In the genomic region with DNA sequence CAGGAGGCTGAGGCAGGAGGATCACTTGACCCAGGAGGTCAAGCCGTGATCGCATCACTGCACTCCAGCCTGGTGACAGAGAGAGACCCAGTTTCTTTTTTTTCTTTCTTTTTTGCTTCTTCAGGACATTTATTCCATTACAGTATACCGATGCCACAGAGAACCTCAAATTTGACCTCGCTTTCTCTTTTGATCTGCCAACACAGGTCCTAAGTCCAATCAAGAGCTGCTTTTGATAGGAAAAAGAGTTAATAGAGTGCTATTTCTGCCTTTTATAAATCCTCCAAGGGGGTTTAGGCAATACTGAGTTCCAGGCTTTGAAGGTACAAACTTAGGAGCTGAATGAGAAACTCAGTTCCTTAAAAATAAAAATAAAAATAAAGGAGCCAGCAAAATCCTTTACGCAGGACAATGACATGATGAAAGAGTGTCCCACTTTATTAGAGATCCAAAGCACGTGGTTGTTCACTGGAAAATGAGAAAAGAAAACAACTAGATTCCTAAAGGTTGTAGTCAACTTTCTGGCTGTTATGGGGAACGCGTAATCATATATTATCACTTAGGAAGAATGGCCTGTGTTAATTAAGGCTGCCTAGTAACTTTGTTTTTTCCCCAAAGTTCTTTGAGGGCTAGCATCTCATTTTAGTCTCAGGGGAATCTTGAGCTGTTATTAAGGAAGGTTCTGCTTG, we compare ENCODE assay signal across 18 cellular contexts. TPM values are rescaled to one million over a fixed set of nuclear protein-coding genes. Genes with fewer than 3 reads are reported as not detected.
DNase-seq lines count a peak whose midpoint lies in the region; ATAC-seq, FAIRE-seq and TF ChIP-seq lines count a peak whose summit lies in the region.
"Had no signal": no experiment of that assay in that cellular context is flagged by ENCODE, and none has a peak within 500 bp of the region (broad histone marks: within the 10 kb centered on the region; RNA-seq: fewer than 3 reads in every experiment).

No MANE protein-coding gene starts in this region.

- 65% methylated on average over 8 of the region's 8 CpGs for WGBS in liver
- 49% methylated on average over 8 of the region's 8 CpGs for WGBS in HepG2 (ENCODE audit: low lambda C conversion rate)
- WGBS in H1 (ENCODE audit: extremely low coverage in 1 of 2, insufficient coverage in 1 of 2, insufficient read length in 1 of 2, insufficient replicate concordance in 2 of 2, low coverage in 1 of 2, low lambda C conversion rate in 2 of 2, missing lambda C conversion rate in 1 of 2), 2 experiments = 96% methylated on average over 8 of the region's 8 CpGs; no CpG with 5 or more reads in 1 of the 2 experiments
- WGBS in neuronal stem cell (ENCODE audit: extremely low coverage in 2 of 2, insufficient read length in 2 of 2, insufficient replicate concordance in 1 of 2), 2 donors = no CpG with 5 or more reads among the region's 8 CpGs

- H3K4me2 ChIP-seq in HepG2 (ENCODE audit: low read depth, low read length) (no peak overlapping the region), H1 (ENCODE audit: insufficient read depth in 1 of 2, low read depth in 2 of 2, low read length in 2 of 2) (no peak overlapping the region), neuronal stem cell (ENCODE audit: insufficient read depth, low read length, poor library complexity, severe bottlenecking) (no peak overlapping the region)

- intact Hi-C loops in HepG2 (cut with micrococcal nuclease; ENCODE audit: unreplicated experiment) = no loop called here

- TF ChIP-seq CTCF in liver (IDR thresholded peaks at IDR 0.05; ENCODE audit: low read depth, low read length, missing input control) (no peak), HepG2 (CRISPR knock-in tag; IDR thresholded peaks at IDR 0.05) (no peak), H1 (IDR thresholded peaks at IDR 0.05; ENCODE audit: control extremely low read depth in 1 of 3, insufficient read depth in 1 of 3, low read depth in 1 of 3, low read length in 3 of 3) (no peak)

- no TSS peak for BruUV-seq in HepG2 (replicated peaks; lab: Mats Ljungman, UMichigan)

- H3K23ac ChIP-seq in H1 (ENCODE audit: insufficient read length) (no peak overlapping the region), neuronal stem cell (ENCODE audit: low read depth, low read length, poor library complexity) (peak overlapping the region; percentile 86)

- 0 out of 2 replicates have a peak overlapping the region, but pooled peaks have one; percentile 18 for H2BK20ac ChIP-seq in H1 (ENCODE audit: low read length)

- TF ChIP-seq RAD21 in liver (IDR thresholded peaks at IDR 0.05) = no peak
- no peak for TF ChIP-seq RAD21 in HepG2 (CRISPR knock-in tag; IDR thresholded peaks at IDR 0.05)
- TF ChIP-seq RAD21 in H1 (IDR thresholded peaks at IDR 0.05 in 1 of 2, conservative IDR thresholded peaks at IDR 0.05 in 1 of 2; ENCODE audit: low read depth in 2 of 2, low read length in 2 of 2) = no peak

- H3K23me2 ChIP-seq in H1 (ENCODE audit: low read depth, low read length) = no peaks in the 10 kb centered on the region

- H4K5ac ChIP-seq in H1 (ENCODE audit: insufficient read length, low read depth, low read length) = no peak overlapping the region

- in situ Hi-C loops in HepG2 (cut with HindIII; ENCODE audit: extremely low pct_ligation_motif_present, low pct_unique_long_range_greater_than_20kb) = no loop called here

- H4K91ac ChIP-seq in H1 (replicated peaks; ENCODE audit: insufficient read length, low read length) = no peak overlapping the region
- no peak overlapping the region for H4K91ac ChIP-seq in neuronal stem cell (ENCODE audit: low read depth, low read length, poor library complexity)

- H3K14ac ChIP-seq in H1 (ENCODE audit: insufficient read length) (no peak overlapping the region), neuronal stem cell (ENCODE audit: low read length) (no peak overlapping the region)

- no peak for FAIRE-seq in HepG2 (lab: Jason Lieb, UNC)
- FAIRE-seq in H1 (lab: Jason Lieb, UNC) = no peak
- FAIRE-seq: GM12891, GM18507 had no signal

- H3K4ac ChIP-seq in H1 (replicated peaks; ENCODE audit: insufficient read length, low read depth, low read length) (no peak overlapping the region), neuronal stem cell (ENCODE audit: low read length) (no peak overlapping the region)

- H3K18ac ChIP-seq in H1 (ENCODE audit: extremely low read depth, low read length) (no peak overlapping the region), neuronal stem cell (ENCODE audit: low read length) (no peak overlapping the region)

- CTCF ChIA-PET in HepG2 (lab: Yijun Ruan, JAX; ENCODE audit: low intra/inter-chr PET ratio, low total read pairs) (no interaction called here), H1 (lab: Charles Lee; ENCODE audit: partially characterized antibody) (interaction anchor here (1.1 kb wide), 2 partner anchors 106 to 143 kb away, joined by 3 read pairs; no protein-coding TSS in a partner anchor)

- H3K9ac ChIP-seq in liver (ENCODE audit: low read depth in 1 of 2, low read length in 2 of 2) (no peak overlapping the region), HepG2 (ENCODE audit: insufficient read depth, low read depth, low read length) (no peak overlapping the region), H1 (replicated peaks in 1 of 4; ENCODE audit: extremely low read depth in 1 of 4, low read depth in 3 of 4, low read length in 3 of 4) (no peak overlapping the region), neuronal stem cell (ENCODE audit: low read depth, low read length, poor library complexity) (no peak overlapping the region)

- H3K36me3 ChIP-seq in liver (ENCODE audit: control insufficient read depth in 4 of 4, insufficient read depth in 3 of 4, low read depth in 1 of 4, low read length in 3 of 4) (no peaks in the 10 kb centered on the region), HepG2 (replicated peaks in 1 of 2; ENCODE audit: control insufficient read depth in 1 of 2, insufficient read depth in 2 of 2, low read length in 2 of 2) (no peaks in the 10 kb centered on the region), H1 (ENCODE audit: control insufficient read depth in 2 of 4, insufficient read depth in 4 of 4, low read length in 3 of 4) (no peaks in the 10 kb centered on the region), neuronal stem cell (replicated peaks in 1 of 2; ENCODE audit: control insufficient read depth in 2 of 2, insufficient read depth in 2 of 2, low read length in 2 of 2) (no peaks in the 10 kb centered on the region)

- no peaks in the 10 kb centered on the region for H3K79me2 ChIP-seq in HepG2 (ENCODE audit: insufficient read depth, low read length)
- no peaks in the 10 kb centered on the region for H3K79me2 ChIP-seq in H1 (ENCODE audit: control insufficient read depth in 1 of 2, insufficient read depth in 2 of 2, low read length in 2 of 2)

- no peaks in the 10 kb centered on the region for H3K27me3 ChIP-seq in liver (ENCODE audit: control insufficient read depth in 4 of 4, insufficient read depth in 4 of 4, low read length in 3 of 4)
- H3K27me3 ChIP-seq in HepG2 (ENCODE audit: control insufficient read depth in 1 of 2, insufficient read depth in 2 of 2, low read length in 2 of 2) = peaks cover 9 to 27% of the 10 kb centered on the region in 2 experiments
- H3K27me3 ChIP-seq in H1 (replicated peaks in 1 of 4; ENCODE audit: control insufficient read depth in 3 of 4, extremely low read depth in 1 of 4, insufficient read depth in 3 of 4, low read length in 3 of 4) = no peaks in the 10 kb centered on the region
- H3K27me3 ChIP-seq in neuronal stem cell (ENCODE audit: control insufficient read depth in 3 of 3, insufficient read depth in 3 of 3, low read depth in 1 of 3, low read length in 3 of 3) = peaks cover 0 to 14% (median 0%) of the 10 kb centered on the region in 3 experiments

- no peak overlapping the region for H2AFZ ChIP-seq in HepG2 (ENCODE audit: low read length)
- H2AFZ ChIP-seq in H1 (ENCODE audit: low read length) = no peak overlapping the region
- no peak overlapping the region for H2AFZ ChIP-seq in neuronal stem cell (ENCODE audit: low read length)

- H2BK120ac ChIP-seq in H1 (replicated peaks; ENCODE audit: low read depth, low read length) (no peak overlapping the region), neuronal stem cell (ENCODE audit: low read depth, low read length) (no peak overlapping the region)

- no peak overlapping the region; the same call in 1 of the 2 replicates for H2AK5ac ChIP-seq in H1 (ENCODE audit: low read depth, low read length)
- no peak overlapping the region for H2AK5ac ChIP-seq in neuronal stem cell (ENCODE audit: low read depth, low read length)

- H3K79me1 ChIP-seq in H1 (ENCODE audit: low read depth, low read length) (no peaks in the 10 kb centered on the region; the same call in 1 of the 2 replicates), neuronal stem cell (ENCODE audit: low read depth, low read length) (no peaks in the 10 kb centered on the region)

- TF ChIP-seq EP300 in HepG2 (IDR thresholded peaks at IDR 0.05; ENCODE audit: low read depth in 2 of 2, low read length in 2 of 2) (no peak), HepG2 (CRISPR knock-in tag; IDR thresholded peaks at IDR 0.05; ENCODE audit: borderline replicate concordance) (no peak), H1 (IDR thresholded peaks at IDR 0.05; ENCODE audit: borderline replicate concordance in 1 of 2, low read depth in 2 of 2, low read length in 2 of 2) (no peak)

- H2BK15ac ChIP-seq in H1 (ENCODE audit: low read length) (0 out of 2 replicates have a peak overlapping the region, but pooled peaks have one; percentile 53), neuronal stem cell (ENCODE audit: low read length) (no peak overlapping the region)

- H3K4me3 ChIP-seq in liver (ENCODE audit: low read depth in 1 of 3, low read length in 3 of 3) = no peak overlapping the region
- H3K4me3 ChIP-seq in HepG2 (replicated peaks in 1 of 3; ENCODE audit: insufficient read depth in 1 of 3, low read depth in 2 of 3, low read length in 3 of 3) = no peak overlapping the region
- no peak overlapping the region for H3K4me3 ChIP-seq in H1 (ENCODE audit: extremely low read depth in 1 of 4, insufficient read depth in 2 of 4, low read depth in 3 of 4, low read length in 4 of 4)
- H3K4me3 ChIP-seq in neuronal stem cell (ENCODE audit: low read length in 2 of 2) = no peak overlapping the region

- peaks cover 2 to 6% (median 3%) of the 10 kb centered on the region in 4 donors for H3K4me1 ChIP-seq in liver (ENCODE audit: control insufficient read depth in 4 of 4, insufficient read depth in 4 of 4, low read length in 3 of 4)
- H3K4me1 ChIP-seq in HepG2 (ENCODE audit: insufficient read depth, low read length) = peaks cover 22% of the 10 kb centered on the region
- peaks cover 4 to 13% (median 10%) of the 10 kb centered on the region in 4 experiments for H3K4me1 ChIP-seq in H1 (replicated peaks in 1 of 4; ENCODE audit: control insufficient read depth in 3 of 4, insufficient read depth in 4 of 4, low read length in 3 of 4)
- H3K4me1 ChIP-seq in neuronal stem cell (ENCODE audit: control insufficient read depth in 2 of 2, insufficient read depth in 1 of 2, low read depth in 1 of 2, low read length in 2 of 2) = peaks cover 2 to 5% of the 10 kb centered on the region in 2 donors

- H4K8ac ChIP-seq in H1 (ENCODE audit: extremely low read depth, insufficient read depth, low read length) (no peak overlapping the region), neuronal stem cell (ENCODE audit: low read depth, low read length) (no peak overlapping the region)

- TF ChIP-seq POLR2A in HepG2 (IDR thresholded peaks at IDR 0.05; ENCODE audit: insufficient read depth in 1 of 2, low read depth in 2 of 2, low read length in 2 of 2) = no peak
- TF ChIP-seq POLR2A in H1 (IDR thresholded peaks at IDR 0.05; ENCODE audit: control extremely low read depth in 1 of 2, low read depth in 2 of 2, low read length in 2 of 2) = no peak

- H3K27ac ChIP-seq in liver (ENCODE audit: low read depth in 1 of 2, low read length in 2 of 2) (no peak overlapping the region), HepG2 (ENCODE audit: extremely low read length, insufficient read depth, low read length) (no peak overlapping the region), H1 (ENCODE audit: low read depth, low read length) (no peak overlapping the region), neuronal stem cell (replicated peaks; ENCODE audit: low read length) (no peak overlapping the region)

- H2BK5ac ChIP-seq in H1 (ENCODE audit: low read depth, low read length) = 0 out of 2 replicates have a peak overlapping the region, but pooled peaks have one; percentile 68
- H2BK5ac ChIP-seq in neuronal stem cell (ENCODE audit: low read length) = no peak overlapping the region

- ATAC-seq in HepG2 (no peak), HG02852 (IDR thresholded peaks at IDR 0.05; ENCODE audit: unreplicated experiment) (no peak)

- DNase-seq in HepG2 (ENCODE audit: low spot score) (no peak), H1 (ENCODE audit: low read depth in 1 of 2, low spot score in 2 of 2) (no peak), neuronal stem cell (ENCODE audit: low spot score) (no peak), NCI-H1417 treated with DMSO at 0.1 percent for 48 hours (lab: John Stamatoyannopoulos, UW) (no peak)
- no peak for DNase-seq in stimulated activated CD4-positive, alpha-beta T cell treated with anti-CD3 and anti-CD28 coated beads, Interleukin-15, amount 100 ng/mL, for 24 hours
- no peak for DNase-seq in activated CD4-positive, alpha-beta T cell treated with anti-CD3 and anti-CD28 coated beads, Interleukin-2, amount 50 U/mL, for 1 hour
- DNase-seq: 8988T; DND-41; GF-D8; Kasumi-1; NCI-H187 treated with DMSO at 0.1 percent for 48 hours; NCI-H526 treated with DMSO at 0.1 percent for 48 hours; NK-92 treated with Interleukin-12 subunit alpha and Interleukin-12 subunit beta, amount 100 ng/mL, for 24 hours; SIG-M5 had no signal

- POLR2A ChIA-PET in HepG2 (lab: Yijun Ruan, JAX) = no interaction called here
- POLR2A ChIA-PET in H1 (lab: Charles Lee; ENCODE audit: partially characterized antibody) = interaction anchor here (0.7 to 1.3 kb wide), 2 partner anchors 16 to 27 kb away, joined by 3 to 4 read pairs; a partner anchor contains a TSS

- no peak overlapping the region for H3K56ac ChIP-seq in H1 (replicated peaks; ENCODE audit: insufficient read length, low read depth, low read length)

- H3K9me3 ChIP-seq in liver (ENCODE audit: control insufficient read depth in 4 of 4, low read length in 3 of 4) = no peaks in the 10 kb centered on the region
- no peaks in the 10 kb centered on the region for H3K9me3 ChIP-seq in HepG2 (ENCODE audit: low read length)
- no peaks in the 10 kb centered on the region for H3K9me3 ChIP-seq in H1 (ENCODE audit: insufficient read depth in 2 of 2, low read depth in 1 of 2, low read length in 1 of 2)
- H3K9me3 ChIP-seq in neuronal stem cell (replicated peaks in 1 of 2; ENCODE audit: control insufficient read depth in 2 of 2, insufficient read depth in 1 of 2, low read depth in 1 of 2, low read length in 2 of 2) = peaks cover 0 to 4% of the 10 kb centered on the region in 2 donors

- H4K20me1 ChIP-seq in HepG2 (ENCODE audit: insufficient read depth, low read length) (no peaks in the 10 kb centered on the region), H1 (replicated peaks in 1 of 2; ENCODE audit: control insufficient read depth in 1 of 2, insufficient read depth in 2 of 2, low read length in 2 of 2) (no peaks in the 10 kb centered on the region)

- no peak overlapping the region for H2BK12ac ChIP-seq in H1 (ENCODE audit: low read depth, low read length)
- H2BK12ac ChIP-seq in neuronal stem cell (ENCODE audit: low read length) = no peak overlapping the region

RNA-seq across cellular contexts. Expression of a gene that starts 27.2 kb away (rescaled TPM):
- total RNA-seq in liver (10 to 100 TPM; 14.0 to 17.3 TPM), HepG2 (2016; rRNA removed; fragmentation: Illumina TruSeq; extraction: Trizol) (21.4 and 22.2 TPM in 2 replicates)
- polyA plus RNA-seq in liver (10 to 100 TPM in 1 of 2 donors, 1 to 10 TPM in 1; 1.8 to 15.6 TPM), HepG2 (2011; rRNA removed) (14.2 and 14.9 TPM in 2 replicates), H1 (2011; rRNA removed) (29.0 and 37.4 TPM in 2 replicates)
- 5.0 and 5.9 TPM in 2 replicates for total RNA-seq in HepG2 (2016; cell fraction: cytosol; rRNA removed; fragmentation: Illumina TruSeq; extraction: Trizol; ENCODE audit: low read depth)
- 20.6 and 22.3 TPM in 2 replicates for total RNA-seq in HepG2 (2016; cell fraction: insoluble cytoplasmic fraction; rRNA removed; fragmentation: Illumina TruSeq; extraction: Trizol)
- total RNA-seq in HepG2 (2016; cell fraction: membrane; rRNA removed; fragmentation: Illumina TruSeq; extraction: Trizol) = 13.7 and 13.9 TPM in 2 replicates
- 9.1 and 12.1 TPM in 2 replicates for total RNA-seq in HepG2 (2016; cell fraction: nucleus; rRNA removed; fragmentation: Illumina TruSeq; extraction: Trizol)
- 16.0 and 16.7 TPM in 2 replicates for polyA plus RNA-seq in HepG2 (2011; cell fraction: cytosol; rRNA removed)
- 7.8 and 9.6 TPM in 2 replicates for polyA plus RNA-seq in HepG2 (2011; cell fraction: nucleus; rRNA removed)
- polyA plus RNA-seq in HepG2 (2012) = 10.4 and 12.8 TPM in 2 replicates
- polyA plus RNA-seq in HepG2 (2016; cell fraction: cytosol; fragmentation: Illumina TruSeq; extraction: Trizol; ENCODE audit: low read depth) = 3.2 TPM in 2 replicates
- 20.0 and 20.2 TPM in 2 replicates for polyA plus RNA-seq in HepG2 (2016; cell fraction: insoluble cytoplasmic fraction; fragmentation: Illumina TruSeq; extraction: Trizol; ENCODE audit: low read depth)
- 7.0 and 7.9 TPM in 2 replicates for polyA plus RNA-seq in HepG2 (2016; cell fraction: membrane; fragmentation: Illumina TruSeq; extraction: Trizol; ENCODE audit: low read depth)
- 15.0 and 15.1 TPM in 2 replicates for polyA plus RNA-seq in HepG2 (2016; cell fraction: nucleus; fragmentation: Illumina TruSeq; extraction: Trizol; ENCODE audit: insufficient read depth, low read depth)
- polyA minus RNA-seq in HepG2 (2011; rRNA and poly(A)+ RNA removed; ENCODE audit: low replicate concordance) = 21.5 and 78.8 TPM in 2 replicates
- polyA minus RNA-seq in HepG2 (2011; cell fraction: cytosol; rRNA and poly(A)+ RNA removed) = 8.5 and 9.1 TPM in 2 replicates
- polyA minus RNA-seq in HepG2 (2011; cell fraction: nucleus; rRNA and poly(A)+ RNA removed) = 8.6 and 9.7 TPM in 2 replicates
- total RNA-seq in H1 (2021; fragmentation: NEBNext Ultra II Directional; extraction: Animal tissue kit (Norgen Biotek cat#: 25700)) = 43.8 and 43.9 TPM in 2 replicates
- polyA plus RNA-seq in H1 (2011; cell fraction: cytosol; rRNA removed) = 40.3 TPM
- 31.3 TPM for polyA plus RNA-seq in H1 (2011; cell fraction: nucleus; rRNA removed)
- 34.2 to 40.6 TPM (median 39.4 TPM) in 4 replicates for polyA plus RNA-seq in H1 (2012, experiment 1 of 2)
- 42.8 TPM for polyA plus RNA-seq in H1 (2012, experiment 2 of 2)
- polyA plus RNA-seq in H1 (2013, experiment 1 of 2) = 36.2 TPM
- polyA plus RNA-seq in H1 (2013, experiment 2 of 2) = 35.3 TPM
- polyA minus RNA-seq in H1 (2011; rRNA and poly(A)+ RNA removed) = 33.9 and 44.7 TPM in 2 replicates
- polyA minus RNA-seq in H1 (2011; cell fraction: cytosol; rRNA and poly(A)+ RNA removed) = 25.3 TPM
- 22.5 TPM for polyA minus RNA-seq in H1 (2011; cell fraction: nucleus; rRNA and poly(A)+ RNA removed)
- polyA plus RNA-seq in neuronal stem cell (2013, experiment 1 of 2) = 18.3 TPM
- polyA plus RNA-seq in neuronal stem cell (2013, experiment 2 of 2) = 18.4 TPM

RNA-seq across cellular contexts. Expression of a gene that starts 40.2 kb away (rescaled TPM):
- 10 to 100 TPM; 15.5 to 39.6 TPM for total RNA-seq in liver
- 10 to 100 TPM in 1 of 2 donors, 1 to 10 TPM in 1; 9.9 to 13.5 TPM for polyA plus RNA-seq in liver
- 27.3 and 29.9 TPM in 2 replicates for total RNA-seq in HepG2 (2016; rRNA removed; fragmentation: Illumina TruSeq; extraction: Trizol)
- 68.7 and 75.4 TPM in 2 replicates for total RNA-seq in HepG2 (2016; cell fraction: cytosol; rRNA removed; fragmentation: Illumina TruSeq; extraction: Trizol; ENCODE audit: low read depth)
- 26.9 and 30.3 TPM in 2 replicates for total RNA-seq in HepG2 (2016; cell fraction: insoluble cytoplasmic fraction; rRNA removed; fragmentation: Illumina TruSeq; extraction: Trizol)
- total RNA-seq in HepG2 (2016; cell fraction: membrane; rRNA removed; fragmentation: Illumina TruSeq; extraction: Trizol) = 22.7 and 22.8 TPM in 2 replicates
- 29.3 and 30.4 TPM in 2 replicates for total RNA-seq in HepG2 (2016; cell fraction: nucleus; rRNA removed; fragmentation: Illumina TruSeq; extraction: Trizol)
- polyA plus RNA-seq in HepG2 (2011; rRNA removed) = 45.2 and 48.0 TPM in 2 replicates
- 32.6 and 45.4 TPM in 2 replicates for polyA plus RNA-seq in HepG2 (2011; cell fraction: cytosol; rRNA removed)
- polyA plus RNA-seq in HepG2 (2011; cell fraction: nucleus; rRNA removed) = 60.5 and 68.2 TPM in 2 replicates
- 18.1 and 18.8 TPM in 2 replicates for polyA plus RNA-seq in HepG2 (2012)
- 1.4 and 2.3 TPM in 2 replicates for polyA plus RNA-seq in HepG2 (2016; cell fraction: cytosol; fragmentation: Illumina TruSeq; extraction: Trizol; ENCODE audit: low read depth)
- 18.5 and 22.6 TPM in 2 replicates for polyA plus RNA-seq in HepG2 (2016; cell fraction: insoluble cytoplasmic fraction; fragmentation: Illumina TruSeq; extraction: Trizol; ENCODE audit: low read depth)
- polyA plus RNA-seq in HepG2 (2016; cell fraction: membrane; fragmentation: Illumina TruSeq; extraction: Trizol; ENCODE audit: low read depth) = 5.3 and 7.1 TPM in 2 replicates
- 38.7 and 39.4 TPM in 2 replicates for polyA plus RNA-seq in HepG2 (2016; cell fraction: nucleus; fragmentation: Illumina TruSeq; extraction: Trizol; ENCODE audit: insufficient read depth, low read depth)
- polyA minus RNA-seq in HepG2 (2011; rRNA and poly(A)+ RNA removed; ENCODE audit: low replicate concordance) = 94.3 and 206 TPM in 2 replicates
- 31.2 and 40.4 TPM in 2 replicates for polyA minus RNA-seq in HepG2 (2011; cell fraction: cytosol; rRNA and poly(A)+ RNA removed)
- 59.9 and 69.0 TPM in 2 replicates for polyA minus RNA-seq in HepG2 (2011; cell fraction: nucleus; rRNA and poly(A)+ RNA removed)
- total RNA-seq in H1 (2021; fragmentation: NEBNext Ultra II Directional; extraction: Animal tissue kit (Norgen Biotek cat#: 25700)) = 73.2 and 73.5 TPM in 2 replicates
- 44.3 and 54.4 TPM in 2 replicates for polyA plus RNA-seq in H1 (2011; rRNA removed)
- 54.6 TPM for polyA plus RNA-seq in H1 (2011; cell fraction: cytosol; rRNA removed)
- 160 TPM for polyA plus RNA-seq in H1 (2011; cell fraction: nucleus; rRNA removed)
- polyA plus RNA-seq in H1 (2012, experiment 1 of 2) = 33.0 to 41.8 TPM (median 40.1 TPM) in 4 replicates
- 4.9 TPM for polyA plus RNA-seq in H1 (2012, experiment 2 of 2)
- 42.3 TPM for polyA plus RNA-seq in H1 (2013, experiment 1 of 2)
- polyA plus RNA-seq in H1 (2013, experiment 2 of 2) = 41.3 TPM
- 144 and 189 TPM in 2 replicates for polyA minus RNA-seq in H1 (2011; rRNA and poly(A)+ RNA removed)
- polyA minus RNA-seq in H1 (2011; cell fraction: cytosol; rRNA and poly(A)+ RNA removed) = 61.4 TPM
- 139 TPM for polyA minus RNA-seq in H1 (2011; cell fraction: nucleus; rRNA and poly(A)+ RNA removed)
- polyA plus RNA-seq in neuronal stem cell (2013, experiment 1 of 2) = 27.6 TPM
- 28.2 TPM for polyA plus RNA-seq in neuronal stem cell (2013, experiment 2 of 2)
